Comparison of ENCODE assay signal across 1 cellular context in genomic region chr11:5390210-5390609, GRCh38.
TF ChIP-seq lines count a peak whose summit lies in the region.

No MANE protein-coding gene starts in this region.

TF ChIP-seq in H1, 55 proteins besides CTCF, POLR2A, EP300 and RAD21:
- TF ChIP-seq TAF1 (IDR thresholded peaks at IDR 0.05; ENCODE audit: low read depth, low read length) = no peak
- no peak for TF ChIP-seq YY1 (IDR thresholded peaks at IDR 0.05; ENCODE audit: low read depth, low read length)
- no peak for TF ChIP-seq JUN (IDR thresholded peaks at IDR 0.05; ENCODE audit: low read depth, low read length)
- TF ChIP-seq EGR1 (IDR thresholded peaks at IDR 0.05; ENCODE audit: borderline replicate concordance, low read depth, low read length) = no peak
- no peak for TF ChIP-seq GABPA (IDR thresholded peaks at IDR 0.05; ENCODE audit: borderline replicate concordance, insufficient read depth, low read length)
- no peak for TF ChIP-seq ATF2 (IDR thresholded peaks at IDR 0.05; ENCODE audit: low read length)
- TF ChIP-seq CHD1 (IDR thresholded peaks at IDR 0.05; ENCODE audit: low read depth, low read length) = no peak
- TF ChIP-seq SP4 (IDR thresholded peaks at IDR 0.05; ENCODE audit: low read length) = no peak
- no peak for TF ChIP-seq CTBP2 (IDR thresholded peaks at IDR 0.05; ENCODE audit: borderline replicate concordance, insufficient read depth, insufficient read length, low read length)
- TF ChIP-seq TCF12 (IDR thresholded peaks at IDR 0.05; ENCODE audit: low read depth, low read length) = no peak
